ENCODE assay signal across 8 cellular contexts in the genomic region with DNA sequence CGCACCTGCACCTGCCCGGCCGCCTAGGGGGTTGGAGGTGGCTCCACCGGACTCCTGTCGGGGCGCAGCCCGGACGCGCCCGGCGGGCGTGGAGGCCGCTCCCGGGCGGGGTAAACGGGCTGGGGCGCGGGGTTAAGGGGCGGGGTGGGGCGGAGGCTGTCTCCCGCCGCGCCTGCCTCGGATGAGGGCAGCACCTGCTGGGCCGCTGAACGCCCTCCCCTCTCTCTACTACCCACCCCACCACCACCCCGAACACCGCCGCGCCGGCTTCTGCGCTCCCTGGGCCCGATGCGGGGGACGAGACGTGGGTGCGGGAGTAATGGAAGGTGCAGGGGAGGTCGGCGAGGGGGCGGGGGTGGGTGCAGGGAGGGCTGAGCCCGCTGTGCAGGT.
A peak's percentile ranks its signal among the peaks of the same experiment; 100 is the strongest.
DNase-seq lines count a peak whose midpoint lies in the region; ATAC-seq, FAIRE-seq and TF ChIP-seq lines count a peak whose summit lies in the region.
"Had no signal": no experiment of that assay in that cellular context is flagged by ENCODE, and none has a peak within 500 bp of the region (broad histone marks: within the 10 kb centered on the region; RNA-seq: fewer than 3 reads in every experiment).

No MANE protein-coding gene starts in this region.

- H3K4me3 ChIP-seq in lung (no peak overlapping the region), smooth muscle cell (no peak overlapping the region)

- H4K20me1 ChIP-seq in smooth muscle cell (ENCODE audit: low read depth), result no peaks in the 10 kb centered on the region

- no peak overlapping the region for H3K9ac ChIP-seq in smooth muscle cell (ENCODE audit: low read depth)

- ATAC-seq in lung (ENCODE audit: insufficient read depth, low FRiP score), result peak; percentile 22

- no peaks in the 10 kb centered on the region for H3K9me3 ChIP-seq in lung (ENCODE audit: control insufficient read depth in 2 of 2, insufficient read depth in 1 of 2, low read length in 1 of 2)
- no peaks in the 10 kb centered on the region for H3K9me3 ChIP-seq in smooth muscle cell (replicated peaks; ENCODE audit: low read depth)

- no peak for FAIRE-seq in HTR-8/SVneo (lab: Jason Lieb, UNC)

- no peaks in the 10 kb centered on the region for H3F3A ChIP-seq in smooth muscle cell (ENCODE audit: low read depth)

- no peak overlapping the region for H2AFZ ChIP-seq in smooth muscle cell (ENCODE audit: low read depth)

- H3K27ac ChIP-seq in lung (ENCODE audit: low read depth in 1 of 2, low read length in 1 of 2) (no peak overlapping the region), smooth muscle cell (ENCODE audit: low read depth) (no peak overlapping the region)

- WGBS in lung, 2 donors, result 27 to 36% methylated on average over 40 to 41 of the region's 41 CpGs
- 74% methylated on average over 19 of the region's 41 CpGs for WGBS in smooth muscle cell (ENCODE audit: low lambda C conversion rate)

- peak; percentile 82 for DNase-seq in DMS53 (lab: John Stamatoyannopoulos, UW)
- peak; percentile 58 to 87 (median 82) for DNase-seq in NCI-H1417 (lab: John Stamatoyannopoulos, UW)
- DNase-seq in activated effector memory CD4-positive, alpha-beta T cell treated with anti-CD3 and anti-CD28 coated beads, Interleukin-2, amount 50 U/mL, for 16 hours, result peak; percentile 78
- DNase-seq in lung (ENCODE audit: low spot score), result no peak
- DNase-seq in SK-N-DZ (ENCODE audit: low spot score), result no peak
- DNase-seq in smooth muscle cell (lab: John Stamatoyannopoulos, UW; ENCODE audit: unreplicated experiment), result no peak
- DNase-seq in HTR-8/SVneo (ENCODE audit: insufficient read length, low spot score), result no peak
- DNase-seq: activated CD8-positive, alpha-beta memory T cell treated with anti-CD3 and anti-CD28 coated beads, Interleukin-2, amount 50 U/mL, for 4 hours had no signal

- no peaks in the 10 kb centered on the region for H3K36me3 ChIP-seq in lung (ENCODE audit: control insufficient read depth in 2 of 2, insufficient read depth in 2 of 2, low read length in 2 of 2)
- no peaks in the 10 kb centered on the region for H3K36me3 ChIP-seq in smooth muscle cell (ENCODE audit: low read depth)

- H3K4me1 ChIP-seq in lung (ENCODE audit: control insufficient read depth in 2 of 2, insufficient read depth in 2 of 2, low read length in 2 of 2) (peaks cover 0 to 9% of the 10 kb centered on the region in 2 donors), smooth muscle cell (ENCODE audit: low read depth) (no peaks in the 10 kb centered on the region)

- TF ChIP-seq CTCF in lung (IDR thresholded peaks at IDR 0.05; ENCODE audit: control extremely low read depth, extremely low read depth) (no peak), smooth muscle cell (IDR thresholded peaks at IDR 0.05; ENCODE audit: borderline replicate concordance, insufficient read depth, poor library complexity, severe bottlenecking) (no peak)

- no peaks in the 10 kb centered on the region for H3K79me2 ChIP-seq in smooth muscle cell (ENCODE audit: low read depth)

- H3K27me3 ChIP-seq in lung (ENCODE audit: control insufficient read depth, insufficient read depth) (no peaks in the 10 kb centered on the region), smooth muscle cell (ENCODE audit: low read depth) (no peaks in the 10 kb centered on the region)

- H3K4me2 ChIP-seq in smooth muscle cell, result no peak overlapping the region

Comparison
In these comparisons a context has a peak if more than half of its experiments do, and no peak if none do; other contexts are left out.
1. DNase-seq: peak in DMS53 (single experiment), NCI-H1417 (3 of 3) and activated effector memory CD4-positive, alpha-beta T cell treated with anti-CD3 and anti-CD28 coated beads, Interleukin-2, amount 50 U/mL, for 16 hours (single experiment); none in lung (single experiment), SK-N-DZ (single experiment), smooth muscle cell (single experiment) and HTR-8/SVneo (single experiment).